Comparison of ENCODE assay signal across 8 cellular contexts in genomic region chr5:60842859-60843692, GRCh38. TPM values are rescaled to one million over a fixed set of nuclear protein-coding genes. Genes with fewer than 3 reads are reported as not detected.
A peak's percentile ranks its signal among the peaks of the same experiment; 100 is the strongest.
DNase-seq lines count a peak whose midpoint lies in the region; ATAC-seq and TF ChIP-seq lines count a peak whose summit lies in the region.

No MANE protein-coding gene starts in this region.

- H3K9me3 Mint-ChIP-seq in IgD-negative memory B cell (no peaks in the 10 kb centered on the region), brain (peaks cover 0 to 3% (median 0%) of the 10 kb centered on the region in 5 experiments)
- H3K9me3 Mint-ChIP-seq in stimulated activated naive CD8-positive, alpha-beta T cell treated with anti-CD3 and anti-CD28 coated beads, Interleukin-15, amount 100 ng/mL, for 72 hours, result no peaks in the 10 kb centered on the region

- H3K4me1 Mint-ChIP-seq in IgD-negative memory B cell (peaks cover 5 to 10% (median 8%) of the 10 kb centered on the region in 3 donors), brain (peaks cover 22% of the 10 kb centered on the region)
- peaks cover 20% of the 10 kb centered on the region for H3K4me1 Mint-ChIP-seq in stimulated activated naive CD8-positive, alpha-beta T cell treated with anti-CD3 and anti-CD28 coated beads, Interleukin-15, amount 100 ng/mL, for 72 hours

- POLR2A ChIA-PET in AG04450 (lab: Yijun Ruan, JAX), result no interaction called here

- CTCF ChIA-PET in AG04450 (lab: Charles Lee), result interaction anchor here (1.4 to 2.5 kb wide), 2 partner anchors 96 to 143 kb away, joined by 3 to 5 read pairs; partner anchors contain the start of gene DEPDC1B

- H3K27me3 Mint-ChIP-seq in IgD-negative memory B cell (peaks cover 41% of the 10 kb centered on the region), brain (peaks cover 71% of the 10 kb centered on the region)
- peaks cover 73% of the 10 kb centered on the region for H3K27me3 Mint-ChIP-seq in stimulated activated naive CD8-positive, alpha-beta T cell treated with anti-CD3 and anti-CD28 coated beads, Interleukin-15, amount 100 ng/mL, for 72 hours

- TF ChIP-seq CTCF in AG04450 (IDR thresholded peaks at IDR 0.05; ENCODE audit: low read depth, low read length), result no peak
- no peak for TF ChIP-seq CTCF in GM12875 (IDR thresholded peaks at IDR 0.05; ENCODE audit: borderline replicate concordance, insufficient read depth, low read depth, low read length)
- TF ChIP-seq CTCF in brain (conservative IDR thresholded peaks at IDR 0.05), result no peak

- peaks cover 1% of the 10 kb centered on the region for H3K36me3 Mint-ChIP-seq in IgD-negative memory B cell
- no peaks in the 10 kb centered on the region for H3K36me3 Mint-ChIP-seq in brain

- DNase-seq in AG04450 (ENCODE audit: low read depth, low spot score) (no peak), kidney tubule cell (ENCODE audit: low spot score) (peak; percentile 42)
- peak in 1 of 2 donors; percentile 5 for DNase-seq in stimulated activated naive CD8-positive, alpha-beta T cell treated with anti-CD3 and anti-CD28 coated beads, Interleukin-15, amount 100 ng/mL, for 72 hours
- no peak for DNase-seq in stimulated activated CD4-positive, alpha-beta T cell treated with anti-CD3 and anti-CD28 coated beads, Interleukin-1b, Interleukin-23, amount 100 ng/mL, for 48 hours

- H3K4me3 ChIP-seq in AG04450 (ENCODE audit: low read depth, low read length) (peak overlapping the region; percentile 62), GM12875 (ENCODE audit: low read depth, low read length) (peak overlapping the region; percentile 86)

- peak; percentile 39 for ATAC-seq in stimulated activated naive CD8-positive, alpha-beta T cell treated with anti-CD3 and anti-CD28 coated beads, Interleukin-15, amount 100 ng/mL, for 72 hours
- ATAC-seq in HG02623 (IDR thresholded peaks at IDR 0.05; ENCODE audit: unreplicated experiment), result no peak

- peaks cover 34% of the 10 kb centered on the region for H3K27me3 ChIP-seq in AG04450 (ENCODE audit: control insufficient read depth, insufficient read depth, low read length)

- no peak overlapping the region for H3K27ac Mint-ChIP-seq in IgD-negative memory B cell
- H3K27ac Mint-ChIP-seq in brain, result peak overlapping the region in 2 of 5 experiments; percentile 1 to 50
- H3K27ac Mint-ChIP-seq in stimulated activated naive CD8-positive, alpha-beta T cell treated with anti-CD3 and anti-CD28 coated beads, Interleukin-15, amount 100 ng/mL, for 72 hours, result no peak overlapping the region

- no peak overlapping the region for H3K27ac ChIP-seq in AG04450 (ENCODE audit: low read depth, low read length)

- no peaks in the 10 kb centered on the region for H3K9me3 ChIP-seq in AG04450 (ENCODE audit: control insufficient read depth, insufficient read depth, low read length)

- peak overlapping the region; percentile 66 to 81 (median 80) for H3K4me3 Mint-ChIP-seq in IgD-negative memory B cell
- peak overlapping the region; percentile 82 to 89 (median 84) for H3K4me3 Mint-ChIP-seq in brain
- peak overlapping the region; percentile 79 to 83 for H3K4me3 Mint-ChIP-seq in stimulated activated naive CD8-positive, alpha-beta T cell treated with anti-CD3 and anti-CD28 coated beads, Interleukin-15, amount 100 ng/mL, for 72 hours

RNA-seq across cellular contexts. Expression of gene ELOVL7, which starts 1.0 kb away (rescaled TPM):
- polyA plus RNA-seq in AG04450 (2011; rRNA removed) (0.06 and 0.11 TPM in 2 replicates), IgD-negative memory B cell (0.90 TPM), brain (ENCODE audit: insufficient read depth, low read depth, low replicate concordance) (6.5 TPM)
- polyA minus RNA-seq in AG04450 (2011; rRNA and poly(A)+ RNA removed), result not detected in 2 replicates
